Comparison of ENCODE assay signal across 7 cellular contexts in the genomic region with DNA sequence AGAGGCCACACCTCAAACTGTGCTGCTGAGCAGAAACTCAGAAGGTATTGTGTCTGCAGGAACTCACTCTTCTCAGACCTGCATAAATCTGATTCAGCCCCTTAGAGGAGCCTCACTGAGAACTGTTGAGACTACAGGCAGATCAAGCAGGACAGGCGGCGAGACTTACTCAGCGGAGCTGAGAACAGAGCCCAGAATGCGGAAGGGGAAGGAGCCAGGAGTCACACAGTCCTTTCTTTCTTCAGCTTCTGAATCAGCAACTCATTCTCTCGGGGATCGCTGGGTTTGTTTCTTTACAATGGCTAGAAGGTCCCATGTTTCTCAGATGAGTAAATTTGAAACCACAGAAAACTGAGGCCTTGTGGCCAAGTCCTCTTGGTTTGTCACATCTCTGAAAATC. TPM values are rescaled to one million over a fixed set of nuclear protein-coding genes. Genes with fewer than 3 reads are reported as not detected.
A peak's percentile ranks its signal among the peaks of the same experiment; 100 is the strongest.
DNase-seq lines count a peak whose midpoint lies in the region; ATAC-seq and TF ChIP-seq lines count a peak whose summit lies in the region.

No MANE protein-coding gene starts in this region.

- no peak for TF ChIP-seq CTCF in HCT116 (IDR thresholded peaks at IDR 0.05 in 2 of 3, conservative IDR thresholded peaks at IDR 0.05 in 1 of 3; ENCODE audit: borderline replicate concordance in 1 of 3, insufficient read depth in 1 of 3, low read depth in 2 of 3, low read length in 2 of 3)

- RAD21 ChIA-PET in HCT116 (lab: Charles Lee; ENCODE audit: low non-redundant PET in 1 of 2, low total read pairs in 2 of 2, uncharacterized antibody in 2 of 2, unreplicated experiment in 2 of 2), result no interaction called here

- H3K79me2 ChIP-seq in HCT116 (ENCODE audit: insufficient read depth, low read length), result no peaks in the 10 kb centered on the region

- no peaks in the 10 kb centered on the region for H3K9me2 ChIP-seq in HCT116 (ENCODE audit: insufficient read depth)

- BruUV-seq in HCT116 (replicated peaks; lab: Mats Ljungman, UMichigan), result no TSS peak

- ATAC-seq in GM18517 (IDR thresholded peaks at IDR 0.05; ENCODE audit: unreplicated experiment) (peak; percentile 95), HCT116 (peak; percentile 73)

- peak; percentile 72 for DNase-seq in HCT116 (ENCODE audit: low read depth, low spot score)
- DNase-seq in MV-4-11 (lab: John Stamatoyannopoulos, UW), result peak; percentile 81
- DNase-seq in dedifferentiated amniotic fluid mesenchymal stem cell (ENCODE audit: extremely low spot score), result peak; percentile 85
- peak; percentile 55 for DNase-seq in mucosa of gallbladder (ENCODE audit: low spot score)
- no peak for DNase-seq in NK-92 (lab: John Stamatoyannopoulos, UW; ENCODE audit: unreplicated experiment)
- no peak for DNase-seq in NCI-H345 (lab: John Stamatoyannopoulos, UW)

- H3K4me2 ChIP-seq in HCT116 (ENCODE audit: low read length), result peak overlapping the region; percentile 62

- peak overlapping the region in 1 of 2 experiments; percentile 18; a peak in 2 of 4 replicates for H3K4me3 ChIP-seq in HCT116 (replicated peaks in 1 of 2; ENCODE audit: low read depth in 1 of 2, low read length in 2 of 2)

- CTCF ChIA-PET in HCT116 (lab: Charles Lee), result no interaction called here

- no peaks in the 10 kb centered on the region for H3K9me3 ChIP-seq in HCT116 (ENCODE audit: control insufficient read depth in 1 of 2, insufficient read depth in 1 of 2, low read depth in 1 of 2, low read length in 2 of 2)

- POLR2A ChIA-PET in HCT116 (lab: Charles Lee), result no interaction called here

- no peak overlapping the region for H2AFZ ChIP-seq in HCT116 (ENCODE audit: low read depth, low read length, poor library complexity, severe bottlenecking)

- H3K9ac ChIP-seq in HCT116 (ENCODE audit: low read length), result peak overlapping the region; percentile 60

- H3K27ac ChIP-seq in HCT116 (ENCODE audit: low read depth, low read length), result peak overlapping the region; percentile 76

- no peaks in the 10 kb centered on the region for H3K36me3 ChIP-seq in HCT116 (ENCODE audit: control insufficient read depth in 1 of 2, insufficient read depth in 2 of 2, low read length in 2 of 2)

- intact Hi-C loops in HCT116 (cut with micrococcal nuclease), result no loop called here

- no peaks in the 10 kb centered on the region for H4K20me1 ChIP-seq in HCT116 (ENCODE audit: insufficient read depth)

- peak; percentile 27; the same call in 1 of the 2 replicates for TF ChIP-seq RAD21 in HCT116 (IDR thresholded peaks at IDR 0.05; ENCODE audit: low read depth)

- peaks cover 53 to 98% of the 10 kb centered on the region in 2 experiments for H3K4me1 ChIP-seq in HCT116 (ENCODE audit: control insufficient read depth in 1 of 2, insufficient read depth in 2 of 2, low read length in 2 of 2)

- no peak for TF ChIP-seq POLR2A in HCT116 (IDR thresholded peaks at IDR 0.05; ENCODE audit: borderline replicate concordance, extremely low read depth, insufficient read depth, insufficient read length)

- no peaks in the 10 kb centered on the region for H3K27me3 ChIP-seq in HCT116 (ENCODE audit: insufficient read depth, low read length)

TF ChIP-seq in HCT116, 20 proteins besides CTCF, POLR2A, EP300 and RAD21:
- TF ChIP-seq CBX3 (IDR thresholded peaks at IDR 0.05; ENCODE audit: low read depth) (0 out of 2 replicates have a peak, but pooled peaks have one; percentile 25), CEBPB (IDR thresholded peaks at IDR 0.05; ENCODE audit: low read depth) (no peak), FOSL1 (IDR thresholded peaks at IDR 0.05; ENCODE audit: low read depth) (peak; percentile 51; the same call in 1 of the 2 replicates), ZNF274 (IDR thresholded peaks at IDR 0.05; ENCODE audit: low read depth, low read length) (no peak), TCF7L2 (IDR thresholded peaks at IDR 0.05; ENCODE audit: borderline replicate concordance, extremely low read depth, insufficient read depth, insufficient read length) (no peak), EGR1 (IDR thresholded peaks at IDR 0.05; ENCODE audit: low read depth) (no peak), POLR2AphosphoS5 (IDR thresholded peaks at IDR 0.05; ENCODE audit: low read depth, low read length) (peak; percentile 67), EZH2phosphoT487 (IDR thresholded peaks at IDR 0.05; ENCODE audit: borderline replicate concordance) (no peak), JUND (IDR thresholded peaks at IDR 0.05) (peak; percentile 67; the same call in 1 of the 2 replicates), ATF3 (IDR thresholded peaks at IDR 0.05) (no peak), SRF (IDR thresholded peaks at IDR 0.05; ENCODE audit: low read depth) (peak; percentile 4; the same call in 1 of the 2 replicates), EZH2 (IDR thresholded peaks at IDR 0.05) (no peak), SIN3A (IDR thresholded peaks at IDR 0.05; ENCODE audit: low read depth) (peak; percentile 43; the same call in 1 of the 2 replicates), ZFX (IDR thresholded peaks at IDR 0.05) (no peak), SP1 (IDR thresholded peaks at IDR 0.05; ENCODE audit: low read depth) (peak; percentile 74; the same call in 1 of the 2 replicates), YY1 (IDR thresholded peaks at IDR 0.05; ENCODE audit: extremely low read depth, insufficient replicate concordance, low read depth, low read length) (no peak), ELF1 (IDR thresholded peaks at IDR 0.05; ENCODE audit: borderline replicate concordance, low read depth) (peak; percentile 75; the same call in 1 of the 2 replicates)
- TF ChIP-seq, protein P1, sequence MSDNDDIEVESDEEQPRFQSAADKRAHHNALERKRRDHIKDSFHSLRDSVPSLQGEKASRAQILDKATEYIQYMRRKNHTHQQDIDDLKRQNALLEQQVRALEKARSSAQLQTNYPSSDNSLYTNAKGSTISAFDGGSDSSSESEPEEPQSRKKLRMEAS (IDR thresholded peaks at IDR 0.05), result peak; percentile 51; the same call in 1 of the 2 replicates
- TF ChIP-seq, protein P2, sequence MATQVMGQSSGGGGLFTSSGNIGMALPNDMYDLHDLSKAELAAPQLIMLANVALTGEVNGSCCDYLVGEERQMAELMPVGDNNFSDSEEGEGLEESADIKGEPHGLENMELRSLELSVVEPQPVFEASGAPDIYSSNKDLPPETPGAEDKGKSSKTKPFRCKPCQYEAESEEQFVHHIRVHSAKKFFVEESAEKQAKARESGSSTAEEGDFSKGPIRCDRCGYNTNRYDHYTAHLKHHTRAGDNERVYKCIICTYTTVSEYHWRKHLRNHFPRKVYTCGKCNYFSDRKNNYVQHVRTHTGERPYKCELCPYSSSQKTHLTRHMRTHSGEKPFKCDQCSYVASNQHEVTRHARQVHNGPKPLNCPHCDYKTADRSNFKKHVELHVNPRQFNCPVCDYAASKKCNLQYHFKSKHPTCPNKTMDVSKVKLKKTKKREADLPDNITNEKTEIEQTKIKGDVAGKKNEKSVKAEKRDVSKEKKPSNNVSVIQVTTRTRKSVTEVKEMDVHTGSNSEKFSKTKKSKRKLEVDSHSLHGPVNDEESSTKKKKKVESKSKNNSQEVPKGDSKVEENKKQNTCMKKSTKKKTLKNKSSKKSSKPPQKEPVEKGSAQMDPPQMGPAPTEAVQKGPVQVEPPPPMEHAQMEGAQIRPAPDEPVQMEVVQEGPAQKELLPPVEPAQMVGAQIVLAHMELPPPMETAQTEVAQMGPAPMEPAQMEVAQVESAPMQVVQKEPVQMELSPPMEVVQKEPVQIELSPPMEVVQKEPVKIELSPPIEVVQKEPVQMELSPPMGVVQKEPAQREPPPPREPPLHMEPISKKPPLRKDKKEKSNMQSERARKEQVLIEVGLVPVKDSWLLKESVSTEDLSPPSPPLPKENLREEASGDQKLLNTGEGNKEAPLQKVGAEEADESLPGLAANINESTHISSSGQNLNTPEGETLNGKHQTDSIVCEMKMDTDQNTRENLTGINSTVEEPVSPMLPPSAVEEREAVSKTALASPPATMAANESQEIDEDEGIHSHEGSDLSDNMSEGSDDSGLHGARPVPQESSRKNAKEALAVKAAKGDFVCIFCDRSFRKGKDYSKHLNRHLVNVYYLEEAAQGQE (IDR thresholded peaks at IDR 0.05; ENCODE audit: low read depth), result no peak
- TF ChIP-seq, protein P3, sequence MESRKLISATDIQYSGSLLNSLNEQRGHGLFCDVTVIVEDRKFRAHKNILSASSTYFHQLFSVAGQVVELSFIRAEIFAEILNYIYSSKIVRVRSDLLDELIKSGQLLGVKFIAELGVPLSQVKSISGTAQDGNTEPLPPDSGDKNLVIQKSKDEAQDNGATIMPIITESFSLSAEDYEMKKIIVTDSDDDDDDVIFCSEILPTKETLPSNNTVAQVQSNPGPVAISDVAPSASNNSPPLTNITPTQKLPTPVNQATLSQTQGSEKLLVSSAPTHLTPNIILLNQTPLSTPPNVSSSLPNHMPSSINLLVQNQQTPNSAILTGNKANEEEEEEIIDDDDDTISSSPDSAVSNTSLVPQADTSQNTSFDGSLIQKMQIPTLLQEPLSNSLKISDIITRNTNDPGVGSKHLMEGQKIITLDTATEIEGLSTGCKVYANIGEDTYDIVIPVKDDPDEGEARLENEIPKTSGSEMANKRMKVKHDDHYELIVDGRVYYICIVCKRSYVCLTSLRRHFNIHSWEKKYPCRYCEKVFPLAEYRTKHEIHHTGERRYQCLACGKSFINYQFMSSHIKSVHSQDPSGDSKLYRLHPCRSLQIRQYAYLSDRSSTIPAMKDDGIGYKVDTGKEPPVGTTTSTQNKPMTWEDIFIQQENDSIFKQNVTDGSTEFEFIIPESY (IDR thresholded peaks at IDR 0.05; ENCODE audit: extremely low read depth, insufficient replicate concordance, low read length), result no peak

RNA-seq across cellular contexts. Expression of gene EMP1, which starts 23.0 kb away (rescaled TPM):
- total RNA-seq in HCT116 (2021; ENCODE audit: unreplicated experiment), result 110 TPM
- polyA plus RNA-seq in HCT116 (2012), result 170 and 244 TPM in 2 replicates
- total RNA-seq in mucosa of gallbladder, result 66.0 TPM

Comparison
In these comparisons a context has a peak if more than half of its experiments do, and no peak if none do; other contexts are left out.
1. DNase-seq: peak in HCT116 (single experiment), MV-4-11 (single experiment), dedifferentiated amniotic fluid mesenchymal stem cell (single experiment) and mucosa of gallbladder (single experiment); none in NK-92 (single experiment) and NCI-H345 (single experiment).